Comparison of ENCODE assay signal across 15 cellular contexts in the genomic region with DNA sequence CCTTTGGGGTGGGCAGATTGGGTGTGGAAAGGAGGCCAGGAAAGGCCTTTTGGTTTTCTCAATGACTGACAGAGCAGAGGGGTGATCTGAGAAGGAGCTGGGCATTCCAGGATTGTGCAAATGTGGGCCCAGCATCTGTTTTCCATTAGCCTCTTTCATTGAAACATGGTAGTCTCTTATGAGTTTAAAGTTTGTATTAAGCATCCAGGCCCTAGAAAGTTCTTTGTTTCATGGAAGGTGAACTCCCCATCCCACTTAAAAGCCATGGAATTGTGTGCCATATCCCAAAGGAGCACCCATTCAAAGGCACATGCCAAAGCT.
"Had no signal": no experiment of that assay in that cellular context is flagged by ENCODE, and none has a peak within 500 bp of the region (broad histone marks: within the 10 kb centered on the region; RNA-seq: fewer than 3 reads in every experiment).

No MANE protein-coding gene starts in this region.

- H3K27ac Mint-ChIP-seq: activated naive CD8-positive, alpha-beta T cell; activated T-helper 1 cell treated with anti-CD3 and anti-CD28 coated beads, Interleukin-12 subunit alpha, Interleukin-12 subunit beta, Interleukin-2, Interleukin-4 antibody, amounts not matched to agents 30 ng/mL and 10 ng/mL and 1 ng/mL, durations not matched to agents 14 hours and 24 hours and 36 hours; natural killer cell treated with Interleukin-12 subunit alpha and Interleukin-12 subunit beta and Interleukin-15 and Interleukin-18, amount 100 ng/mL, for 72 hours; progenitor cell of endocrine pancreas had no signal

- H3K27me3 ChIP-seq: right atrium auricular region, tibial artery had no signal

- ATAC-seq: natural killer cell treated with Interleukin-12 subunit alpha and Interleukin-12 subunit beta and Interleukin-15 and Interleukin-18, amount 100 ng/mL, for 72 hours had no signal

- H3K36me3 Mint-ChIP-seq: activated naive CD8-positive, alpha-beta T cell; natural killer cell treated with Interleukin-12 subunit alpha and Interleukin-12 subunit beta and Interleukin-15 and Interleukin-18, amount 100 ng/mL, for 72 hours had no signal

- H3K27me3 Mint-ChIP-seq: progenitor cell of endocrine pancreas had no signal

- H3K27ac ChIP-seq: cardiac muscle cell, epithelial cell of prostate, right atrium auricular region, tibial artery, WERI-Rb-1 had no signal

- H3K4me3 Mint-ChIP-seq: activated naive CD8-positive, alpha-beta T cell; activated T-helper 1 cell treated with anti-CD3 and anti-CD28 coated beads, Interleukin-12 subunit alpha, Interleukin-12 subunit beta, Interleukin-2, Interleukin-4 antibody, amounts not matched to agents 30 ng/mL and 10 ng/mL and 1 ng/mL, durations not matched to agents 14 hours and 24 hours and 36 hours; natural killer cell treated with Interleukin-12 subunit alpha and Interleukin-12 subunit beta and Interleukin-15 and Interleukin-18, amount 100 ng/mL, for 72 hours had no signal

- DNase-seq: activated CD4-positive, alpha-beta T cell treated with anti-CD3 and anti-CD28 coated beads, Interleukin-2, amount 50 U/mL, for 48 hours; activated gamma-delta T cell treated with Interleukin-2 at 50 U/mL for 16 hours; amniotic stem cell; stimulated activated CD4-positive, alpha-beta T cell treated with anti-CD3 and anti-CD28 coated beads, Interleukin-2, amount 100 ng/mL, for 24 hours; stimulated activated naive CD4-positive, alpha-beta T cell treated with Interleukin-2 at 50 U/mL for 16 hours; substantia nigra; tibial artery; WERI-Rb-1 had no signal

- H3K36me3 ChIP-seq: cardiac muscle cell, right atrium auricular region, tibial artery, WERI-Rb-1 had no signal

- H3K4me3 ChIP-seq: cardiac muscle cell, right atrium auricular region, tibial artery had no signal
